31 cellular contexts compared by ENCODE assay signal in the genomic region with DNA sequence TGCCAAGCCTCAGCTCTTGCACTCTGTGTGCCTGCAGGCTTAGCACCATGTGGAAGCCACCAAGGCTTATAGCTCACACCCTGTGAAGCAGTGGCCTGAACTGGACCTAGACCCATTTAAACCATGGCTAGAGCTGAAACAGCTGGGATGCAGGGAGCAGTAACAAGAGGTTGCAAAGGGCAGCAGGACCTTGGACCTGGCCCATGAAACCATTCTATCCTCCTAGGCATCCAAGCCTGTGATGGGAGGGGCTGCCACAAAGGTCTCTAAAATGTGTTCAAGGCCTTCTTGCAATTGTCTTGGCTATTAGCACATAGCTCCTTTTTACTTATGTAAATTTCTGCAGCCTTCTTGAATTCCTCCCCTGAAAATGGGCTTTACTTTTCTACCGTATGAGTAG. TPM values are rescaled to one million over a fixed set of nuclear protein-coding genes. Genes with fewer than 3 reads are reported as not detected.
DNase-seq lines count a peak whose midpoint lies in the region; ATAC-seq, FAIRE-seq and TF ChIP-seq lines count a peak whose summit lies in the region.
"Had no signal": no experiment of that assay in that cellular context is flagged by ENCODE, and none has a peak within 500 bp of the region (broad histone marks: within the 10 kb centered on the region; RNA-seq: fewer than 3 reads in every experiment).

No MANE protein-coding gene starts in this region.

- intact Hi-C loops in esophagus muscularis mucosa (cut with DNase I), result no loop called here
- intact Hi-C loops in left lung (cut with DNase I), result no loop called here

- H3K9me3 Mint-ChIP-seq in osteocyte (ENCODE audit: unreplicated experiment), result peaks cover 56% of the 10 kb centered on the region

- TF ChIP-seq EP300 in A549 (IDR thresholded peaks at IDR 0.05) (no peak), esophagus muscularis mucosa (IDR thresholded peaks at IDR 0.05) (no peak)

- no peak overlapping the region for H2BK15ac ChIP-seq in mesendoderm (replicated peaks; ENCODE audit: low read depth)

- POLR2A ChIA-PET in A549 (lab: Yijun Ruan, JAX) (no interaction called here), HEK293 (lab: Yijun Ruan, JAX) (no interaction called here)

- H2BK5ac ChIP-seq in mesendoderm (ENCODE audit: low read length), result no peak overlapping the region

- H4K5ac ChIP-seq in mesendoderm (ENCODE audit: low read length), result no peak overlapping the region

- no peak overlapping the region for H4K8ac ChIP-seq in mesendoderm (ENCODE audit: low read depth, low read length)

- H3K79me1 ChIP-seq in mesendoderm (ENCODE audit: low read length), result no peaks in the 10 kb centered on the region

- H3K79me2 ChIP-seq in mesendoderm (ENCODE audit: control insufficient read depth, insufficient read depth, low read length), result no peaks in the 10 kb centered on the region

- H3K4ac ChIP-seq in mesendoderm (ENCODE audit: low read depth, low read length), result no peak overlapping the region

- H3K27ac Mint-ChIP-seq in osteocyte (ENCODE audit: unreplicated experiment), result no peak overlapping the region
- H3K27ac Mint-ChIP-seq: CD14-positive monocyte; CD4-positive, alpha-beta memory T cell; CD8-positive, alpha-beta memory T cell had no signal

- H2BK120ac ChIP-seq in mesendoderm (ENCODE audit: low read depth, low read length), result no peak overlapping the region

- H3K23ac ChIP-seq in mesendoderm (ENCODE audit: low read length), result no peak overlapping the region

- no peaks in the 10 kb centered on the region for H3K4me1 Mint-ChIP-seq in osteocyte (ENCODE audit: unreplicated experiment)
- H3K4me1 Mint-ChIP-seq: CD14-positive monocyte; CD4-positive, alpha-beta memory T cell; CD4-positive, CD25-positive, alpha-beta regulatory T cell; CD8-positive, alpha-beta memory T cell had no signal

- CTCF ChIA-PET in A549 (lab: Yijun Ruan, JAX), result interaction anchor here (1.1 to 2.0 kb wide), 2 partner anchors 9 to 12 kb away, joined by 3 to 7 read pairs; no protein-coding TSS in a partner anchor
- CTCF ChIA-PET in HEK293 (lab: Yijun Ruan, JAX), result no interaction called here

- DNase-seq in A549 (ENCODE audit: low read depth in 1 of 2, low spot score in 1 of 2) (no peak), esophagus muscularis mucosa (ENCODE audit: extremely low spot score) (peak; percentile 37), mesendoderm (peak; percentile 22), osteocyte (ENCODE audit: extremely low spot score, unreplicated experiment) (no peak), left lung (no peak), activated gamma-delta T cell treated with Interleukin-2 at 50 U/mL for 16 hours (no peak)
- DNase-seq: ACHN; BE2C; C1 segment of cervical spinal cord; CD4-positive, alpha-beta memory T cell; CD4-positive, CD25-positive, alpha-beta regulatory T cell; CD8-positive, alpha-beta memory T cell; COR-L47; DMS 273 treated with DMSO at 0.1 percent for 48 hours; DMS153; DMS53; DMS79; DND-41; EL; GDM1 had no signal

- H3K4me1 ChIP-seq in A549 (no peaks in the 10 kb centered on the region), HEK293 (ENCODE audit: control insufficient read depth, insufficient read depth, low read length) (no peaks in the 10 kb centered on the region), esophagus muscularis mucosa (no peaks in the 10 kb centered on the region), mesendoderm (ENCODE audit: control insufficient read depth, low read depth, low read length) (no peaks in the 10 kb centered on the region), left lung (no peaks in the 10 kb centered on the region)
- H3K4me1 ChIP-seq: BE2C had no signal

- no peak overlapping the region for H3K18ac ChIP-seq in mesendoderm (ENCODE audit: low read length)

- no peak overlapping the region for H2AK5ac ChIP-seq in mesendoderm (ENCODE audit: low read length)

- H3K4me2 ChIP-seq in A549, result no peak overlapping the region
- H3K4me2 ChIP-seq in mesendoderm (ENCODE audit: low read length), result no peak overlapping the region
- H3K4me2 ChIP-seq: BLaER1 had no signal

- peaks cover 7% of the 10 kb centered on the region; the same call in 2 of the 3 replicates for H3K9me3 ChIP-seq in A549
- H3K9me3 ChIP-seq in HEK293 (ENCODE audit: control insufficient read depth, insufficient read depth, low read depth, low read length), result no peaks in the 10 kb centered on the region
- H3K9me3 ChIP-seq in esophagus muscularis mucosa, result no peaks in the 10 kb centered on the region
- peaks cover 0 to 47% of the 10 kb centered on the region in 2 donors for H3K9me3 ChIP-seq in left lung
- H3K9me3 ChIP-seq: BE2C had no signal

- H3K27ac ChIP-seq in A549 (no peak overlapping the region), HEK293 (ENCODE audit: extremely low read depth, low read depth, low read length) (no peak overlapping the region), esophagus muscularis mucosa (replicated peaks in 1 of 4) (no peak overlapping the region), mesendoderm (ENCODE audit: low read depth, low read length) (no peak overlapping the region), left lung (no peak overlapping the region)
- H3K27ac ChIP-seq: 22Rv1, BLaER1 had no signal

- WGBS in A549 (ENCODE audit: missing lambda C conversion rate), result 64% methylated on average over 1 of the region's 1 CpG
- 45% methylated on average over 1 of the region's 1 CpG for WGBS in esophagus muscularis mucosa
- WGBS in mesendoderm (ENCODE audit: extremely low coverage, insufficient coverage, low lambda C conversion rate), result no CpG with 5 or more reads among the region's 1 CpG

- no peak for TF ChIP-seq RAD21 in A549 (conservative IDR thresholded peaks at IDR 0.05 in 1 of 2, IDR thresholded peaks at IDR 0.05 in 1 of 2)

- TF ChIP-seq POLR2A in A549 (IDR thresholded peaks at IDR 0.05; ENCODE audit: low read length), result no peak
- TF ChIP-seq POLR2A in esophagus muscularis mucosa (IDR thresholded peaks at IDR 0.05; ENCODE audit: low read depth), result no peak

- H3K27me3 Mint-ChIP-seq in osteocyte (ENCODE audit: unreplicated experiment), result no peaks in the 10 kb centered on the region
- H3K27me3 Mint-ChIP-seq: CD4-positive, alpha-beta memory T cell; CD4-positive, CD25-positive, alpha-beta regulatory T cell had no signal

- H3K27me3 ChIP-seq in esophagus muscularis mucosa (no peaks in the 10 kb centered on the region), mesendoderm (ENCODE audit: insufficient read depth, low read length, poor library complexity) (no peaks in the 10 kb centered on the region), left lung (no peaks in the 10 kb centered on the region)
- H3K27me3 ChIP-seq: BE2C, BLaER1 had no signal

- TF ChIP-seq CTCF in A549 (IDR thresholded peaks at IDR 0.05), result no peak
- TF ChIP-seq CTCF in HEK293 (tag by site-specific recombination; IDR thresholded peaks at IDR 0.05), result no peak
- no peak for TF ChIP-seq CTCF in esophagus muscularis mucosa (IDR thresholded peaks at IDR 0.05)
- TF ChIP-seq CTCF in osteocyte (IDR thresholded peaks at IDR 0.05), result no peak
- TF ChIP-seq CTCF in left lung (IDR thresholded peaks at IDR 0.05), result no peak

- no peak overlapping the region for H3K9ac ChIP-seq in mesendoderm (ENCODE audit: low read length)
- H3K9ac ChIP-seq: BLaER1 had no signal

- H3K4me3 Mint-ChIP-seq in osteocyte (ENCODE audit: unreplicated experiment), result no peak overlapping the region
- H3K4me3 Mint-ChIP-seq: CD14-positive monocyte; CD4-positive, alpha-beta memory T cell; CD4-positive, CD25-positive, alpha-beta regulatory T cell; CD8-positive, alpha-beta memory T cell had no signal

- H3K4me3 ChIP-seq in A549 (no peak overlapping the region), HEK293 (ENCODE audit: low read depth, low read length) (no peak overlapping the region), esophagus muscularis mucosa (no peak overlapping the region), mesendoderm (ENCODE audit: low read length) (no peak overlapping the region), left lung (no peak overlapping the region)
- H3K4me3 ChIP-seq: BLaER1, GM12878 had no signal

- no peak for ATAC-seq in A549
- ATAC-seq in left lung, result no peak
- ATAC-seq: GM12878 had no signal

- FAIRE-seq in A549 (lab: Jason Lieb, UNC), result no peak
- FAIRE-seq: GM12878, GM12892, GM18507 had no signal

- no peak overlapping the region for H3K56ac ChIP-seq in mesendoderm (ENCODE audit: low read length)

- H3K36me3 Mint-ChIP-seq in osteocyte (ENCODE audit: unreplicated experiment), result peaks cover 2% of the 10 kb centered on the region
- H3K36me3 Mint-ChIP-seq: CD14-positive monocyte; CD4-positive, alpha-beta memory T cell; CD4-positive, CD25-positive, alpha-beta regulatory T cell; CD8-positive, alpha-beta memory T cell had no signal

- H3K36me3 ChIP-seq in HEK293 (ENCODE audit: control insufficient read depth in 2 of 2, insufficient read depth in 1 of 2, low read length in 2 of 2) (no peaks in the 10 kb centered on the region), esophagus muscularis mucosa (no peaks in the 10 kb centered on the region), mesendoderm (ENCODE audit: control insufficient read depth, insufficient read depth, low read length) (no peaks in the 10 kb centered on the region), left lung (no peaks in the 10 kb centered on the region)
- H3K36me3 ChIP-seq: BE2C, BLaER1 had no signal

TF ChIP-seq in A549, 52 proteins besides CTCF, POLR2A, EP300 and RAD21:
- TF ChIP-seq CBX2 (IDR thresholded peaks at IDR 0.05; ENCODE audit: borderline replicate concordance, low read depth), result no peak
- TF ChIP-seq ZFP36 (IDR thresholded peaks at IDR 0.05; ENCODE audit: borderline replicate concordance, partially characterized antibody), result peak; percentile 73

TF ChIP-seq in HEK293, 187 proteins besides CTCF, POLR2A, EP300 and RAD21:
- TF ChIP-seq ZNF585B (tag by site-specific recombination; IDR thresholded peaks at IDR 0.05) (peak; percentile 59), ZNF843 (tag by site-specific recombination; IDR thresholded peaks at IDR 0.05) (no peak)
TF ChIP-seq in HEK293: peak in this region for 1.

RNA-seq across cellular contexts. Expression of a gene that starts 57.9 kb away (rescaled TPM):
- polyA plus RNA-seq in A549 (2011; rRNA removed), result not detected in 2 replicates
- not detected in 2 replicates for polyA plus RNA-seq in A549 (2012; cell fraction: cytosol; rRNA removed)
- not detected in 2 replicates for polyA plus RNA-seq in A549 (2012; cell fraction: nucleus; rRNA removed)
- not detected in 3 replicates for polyA plus RNA-seq in A549 (2017; fragmentation: RNase III; extraction: RNeasy Plus Mini Kit Qiagen cat#74134 plus additional on column Dnase treatment)
- not detected in 2 replicates for polyA minus RNA-seq in A549 (2011; rRNA and poly(A)+ RNA removed)
- not detected for total RNA-seq in esophagus muscularis mucosa
- 0.06 TPM for polyA plus RNA-seq in mesendoderm (2013, experiment 1 of 2)
- 0.04 TPM for polyA plus RNA-seq in mesendoderm (2013, experiment 2 of 2)
- not detected in 2 replicates for total RNA-seq in osteocyte
- total RNA-seq in left lung, result under 1 TPM in 1 of 2 donors, not detected in 1; 0.13 TPM
- total RNA-seq: A172; A673; CD4-positive, alpha-beta memory T cell; CD4-positive, CD25-positive, alpha-beta regulatory T cell; CD8-positive, alpha-beta memory T cell; G401; GM12878 had no signal
- polyA plus RNA-seq: AG04450; CD14-positive monocyte; CD4-positive, alpha-beta memory T cell; CD4-positive, CD25-positive, alpha-beta regulatory T cell; CD8-positive, alpha-beta memory T cell; GM12878 had no signal

Comparison
In these comparisons a context has a peak if more than half of its experiments do, and no peak if none do; other contexts are left out.
1. DNase-seq: peak in esophagus muscularis mucosa (single experiment) and mesendoderm (single experiment); none in A549 (0 of 2), osteocyte (single experiment), left lung (0 of 2) and activated gamma-delta T cell treated with Interleukin-2 at 50 U/mL for 16 hours (single experiment).